17 cellular contexts compared by ENCODE assay signal in the genomic region with DNA sequence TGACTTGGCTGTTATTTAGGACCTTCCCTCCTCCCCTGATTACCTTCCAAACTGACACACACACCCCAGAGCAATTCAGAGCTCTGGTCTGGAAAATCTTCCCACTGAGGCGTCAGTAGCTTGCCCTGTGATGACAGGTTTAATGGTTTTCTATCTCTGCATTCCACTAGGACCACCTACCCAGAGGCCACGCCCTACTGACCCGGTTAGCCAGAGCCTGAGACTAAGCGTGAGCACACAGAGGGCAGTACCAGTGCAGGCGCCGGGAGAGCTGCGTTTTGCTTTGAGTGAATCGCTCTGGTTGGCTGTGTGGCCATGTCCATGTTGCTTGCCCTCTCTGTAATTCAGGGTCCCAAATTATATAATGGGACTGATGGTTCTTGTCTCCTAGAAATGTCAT. TPM values are rescaled to one million over a fixed set of nuclear protein-coding genes. Genes with fewer than 3 reads are reported as not detected.
DNase-seq lines count a peak whose midpoint lies in the region; ATAC-seq, FAIRE-seq and TF ChIP-seq lines count a peak whose summit lies in the region.
"Had no signal": no experiment of that assay in that cellular context is flagged by ENCODE, and none has a peak within 500 bp of the region (broad histone marks: within the 10 kb centered on the region; RNA-seq: fewer than 3 reads in every experiment).

No MANE protein-coding gene starts in this region.

- H3K4me3 ChIP-seq in SJCRH30 (no peak overlapping the region), heart left ventricle (peak overlapping the region in 2 of 12 donors; percentile 3 to 7)
- H3K4me3 ChIP-seq: smooth muscle cell had no signal

- peak; percentile 30 to 32 for DNase-seq in SJCRH30
- peak; percentile 61 to 91 (median 78) for DNase-seq in heart left ventricle
- peak; percentile 56 for DNase-seq in left lobe of liver (ENCODE audit: low spot score)
- DNase-seq in type B pancreatic cell (ENCODE audit: extremely low spot score, unreplicated experiment): no peak
- no peak for DNase-seq in AG20443 (ENCODE audit: low spot score)
- DNase-seq in HTR-8/SVneo (ENCODE audit: insufficient read length, low spot score): no peak
- DNase-seq in NCI-H1436 treated with DMSO at 0.1 percent for 48 hours (lab: John Stamatoyannopoulos, UW): no peak
- DNase-seq: NCI-H2081 treated with DMSO at 0.1 percent for 48 hours, NCI-H510A, SW 1271 had no signal

- 44 to 55% (median 53%) methylated on average over 8 of the region's 8 CpGs for WGBS in heart left ventricle, 4 donors

- H3K36me3 Mint-ChIP-seq in type B pancreatic cell: peaks cover 7% of the 10 kb centered on the region
- H3K36me3 Mint-ChIP-seq: activated naive CD8-positive, alpha-beta T cell treated with anti-CD3 and anti-CD28 coated beads for 36 hours had no signal

- TF ChIP-seq POLR2A in heart left ventricle (IDR thresholded peaks at IDR 0.05): peak in 1 of 2 donors; percentile 69

- no peak overlapping the region for H3K4me3 Mint-ChIP-seq in type B pancreatic cell
- H3K4me3 Mint-ChIP-seq: activated naive CD8-positive, alpha-beta T cell treated with anti-CD3 and anti-CD28 coated beads for 36 hours; activated T-helper 17 cell treated with anti-CD3 and anti-CD28 coated beads, Interleukin-2, amount 50 U/mL, for 72 hours; B cell; brain; stimulated activated naive CD8-positive, alpha-beta T cell treated with anti-CD3 and anti-CD28 coated beads, Interleukin-15, Interleukin-2, amounts not matched to agents 100 ng/mL and 50 ng/mL, for 24 hours had no signal

- FAIRE-seq in HTR-8/SVneo (lab: Jason Lieb, UNC): no peak
- FAIRE-seq: colon had no signal

- TF ChIP-seq CTCF in heart left ventricle (IDR thresholded peaks at IDR 0.05) (no peak), type B pancreatic cell (conservative IDR thresholded peaks at IDR 0.05) (no peak)

- H3K27ac ChIP-seq in SJCRH30 (no peak overlapping the region), heart left ventricle (peak overlapping the region; percentile 71 to 97 (median 88))

- no peaks in the 10 kb centered on the region for H3K27me3 ChIP-seq in SJCRH30
- no peaks in the 10 kb centered on the region for H3K27me3 ChIP-seq in heart left ventricle

- no peaks in the 10 kb centered on the region for H3K9me3 Mint-ChIP-seq in type B pancreatic cell
- H3K9me3 Mint-ChIP-seq: activated naive CD8-positive, alpha-beta T cell treated with anti-CD3 and anti-CD28 coated beads for 36 hours; activated T-helper 17 cell treated with anti-CD3 and anti-CD28 coated beads, Interleukin-2, amount 50 U/mL, for 72 hours; stimulated activated naive CD8-positive, alpha-beta T cell treated with anti-CD3 and anti-CD28 coated beads, Interleukin-15, Interleukin-2, amounts not matched to agents 100 ng/mL and 50 ng/mL, for 24 hours had no signal

- intact Hi-C loops in heart left ventricle (cut with DNase I): loop anchor here in 5 of 10 donors (5.0 to 10.0 kb wide), 3 partner anchors 37 to 140 kb away; a partner anchor contains a TSS

- no peaks in the 10 kb centered on the region for H3K36me3 ChIP-seq in SJCRH30
- H3K36me3 ChIP-seq in heart left ventricle: no peaks in the 10 kb centered on the region

- H3K4me1 ChIP-seq in SJCRH30 (peaks cover 42% of the 10 kb centered on the region), heart left ventricle (peaks cover 0 to 49% (median 38%) of the 10 kb centered on the region in 12 donors)

- H3K9me3 ChIP-seq in SJCRH30 (replicated peaks): no peaks in the 10 kb centered on the region
- H3K9me3 ChIP-seq in heart left ventricle: peaks cover 0 to 5% (median 0%) of the 10 kb centered on the region in 12 donors

- H3K4me1 Mint-ChIP-seq in type B pancreatic cell (ENCODE audit: unreplicated experiment): peaks cover 54% of the 10 kb centered on the region
- H3K4me1 Mint-ChIP-seq: activated naive CD8-positive, alpha-beta T cell treated with anti-CD3 and anti-CD28 coated beads for 36 hours; activated T-helper 17 cell treated with anti-CD3 and anti-CD28 coated beads, Interleukin-2, amount 50 U/mL, for 72 hours had no signal

- H3K27ac Mint-ChIP-seq in type B pancreatic cell: peak overlapping the region; percentile 78
- H3K27ac Mint-ChIP-seq: activated naive CD8-positive, alpha-beta T cell treated with anti-CD3 and anti-CD28 coated beads for 36 hours; B cell; brain; stimulated activated naive CD8-positive, alpha-beta T cell treated with anti-CD3 and anti-CD28 coated beads, Interleukin-15, Interleukin-2, amounts not matched to agents 100 ng/mL and 50 ng/mL, for 24 hours had no signal

- no peaks in the 10 kb centered on the region for H3K27me3 Mint-ChIP-seq in type B pancreatic cell
- H3K27me3 Mint-ChIP-seq: activated naive CD8-positive, alpha-beta T cell treated with anti-CD3 and anti-CD28 coated beads for 36 hours; activated T-helper 17 cell treated with anti-CD3 and anti-CD28 coated beads, Interleukin-2, amount 50 U/mL, for 72 hours; brain had no signal

- ATAC-seq in heart left ventricle (peak; percentile 66 to 80 (median 73)), left lobe of liver (no peak)

RNA-seq across cellular contexts. Expression of a gene that starts 36.2 kb away (rescaled TPM):
- 164 and 166 TPM in 2 replicates for total RNA-seq in SJCRH30 (2014; rRNA removed; shearing (Covaris generic))
- total RNA-seq in heart left ventricle (1,000 to 10,000 TPM; 1,194 to 2,963 (median 1,871) TPM), left lobe of liver (118 TPM), type B pancreatic cell (ENCODE audit: low replicate concordance) (163 and 203 TPM in 2 replicates)
- polyA plus RNA-seq in heart left ventricle: 1,000 to 10,000 TPM in 1 of 2 donors, 100 to 1,000 TPM in 1; 494 to 1,113 TPM

Comparison
In these comparisons a context has a peak if more than half of its experiments do, and no peak if none do; other contexts are left out.
1. DNase-seq: peak in SJCRH30 (2 of 2), heart left ventricle (5 of 5) and left lobe of liver (single experiment); none in type B pancreatic cell (single experiment), AG20443 (single experiment), HTR-8/SVneo (single experiment) and NCI-H1436 treated with DMSO at 0.1 percent for 48 hours (single experiment).